Comparison of ENCODE assay signal across 8 cellular contexts in the genomic region with DNA sequence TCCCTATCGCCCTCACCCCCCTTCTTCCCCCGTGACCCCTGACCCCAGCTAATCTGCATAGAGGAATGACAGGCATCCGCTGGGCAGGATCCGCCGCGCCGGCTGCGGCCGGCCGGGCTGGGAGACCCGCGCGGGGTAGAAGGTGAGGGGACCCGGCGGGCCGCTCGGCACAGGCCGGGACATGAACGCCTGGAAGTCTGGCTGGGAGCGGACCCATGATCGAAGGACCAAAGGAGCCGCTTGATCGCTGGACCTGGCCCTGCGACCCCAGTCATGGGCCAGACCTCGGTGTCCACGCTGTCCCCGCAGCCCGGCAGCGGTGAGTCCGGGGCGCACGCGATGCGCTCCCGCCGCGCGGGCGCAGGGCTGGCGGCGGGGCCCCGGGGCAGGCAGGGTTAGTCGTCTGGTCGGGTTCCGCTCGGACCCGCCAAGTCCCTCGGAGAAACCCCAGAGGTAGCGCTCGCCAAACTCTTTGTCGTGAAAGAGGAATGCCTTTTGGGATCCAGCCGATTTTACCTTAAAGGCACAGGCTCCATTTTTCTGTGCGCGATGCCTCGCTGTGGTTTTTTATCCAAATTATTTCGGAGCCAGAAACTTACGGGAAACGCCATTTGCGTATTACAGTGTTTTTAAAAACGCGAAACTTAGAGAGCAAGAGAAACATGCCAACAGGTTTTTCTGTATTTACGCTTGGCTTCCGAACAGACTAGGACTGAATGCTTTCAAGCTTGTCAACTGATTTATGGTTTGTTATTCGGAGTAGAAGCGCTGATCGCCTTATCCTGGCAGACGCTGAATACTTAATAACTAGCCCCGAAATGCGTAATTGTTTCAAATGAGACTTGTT. TPM values are rescaled to one million over a fixed set of nuclear protein-coding genes. Genes with fewer than 3 reads are reported as not detected.
DNase-seq lines count a peak whose midpoint lies in the region; ATAC-seq, FAIRE-seq and TF ChIP-seq lines count a peak whose summit lies in the region.

Gene PHACTR2, plus strand, starts transcription at position 75 of the 847 bp plus-strand sequence. Its CDS starts 199 bp downstream, at position 274.

- peak; percentile 71 for ATAC-seq in stimulated activated memory B cell treated with anti-CD40 and anti-IgM and Interleukin-4, amounts not matched to agents 10 μg/mL and 1 μg/mL and 100 μg/mL, for 72 hours
- ATAC-seq in GM21619 (IDR thresholded peaks at IDR 0.05; ENCODE audit: unreplicated experiment) = no peak

- peaks cover 3% of the 10 kb centered on the region for H3K9me3 Mint-ChIP-seq in stimulated activated memory B cell treated with anti-CD40 and anti-IgM and Interleukin-4, amounts not matched to agents 10 μg/mL and 1 μg/mL and 100 μg/mL, for 72 hours

- DNase-seq in AG08395 (ENCODE audit: low spot score) (peak; percentile 71), H54 (ENCODE audit: insufficient read length, low spot score) (peak; percentile 25), PC-9 (peak; percentile 41 to 64), fibroblast of mammary gland (ENCODE audit: low read depth) (peak; percentile 81)
- DNase-seq in activated T-helper 9 cell treated with anti-CD3 and anti-CD28 coated beads, Interleukin-2, amount 50 U/mL, for 16 hours (ENCODE audit: low read depth) = peak; percentile 38

- intact Hi-C loops in PC-9 (cut with micrococcal nuclease; ENCODE audit: unreplicated experiment) = loop anchor here (5.0 to 10.0 kb wide), 4 partner anchors 334 to 1663 kb away; partner anchors contain the start of gene HIVEP2

- H3K4me1 Mint-ChIP-seq in stimulated activated memory B cell treated with anti-CD40 and anti-IgM and Interleukin-4, amounts not matched to agents 10 μg/mL and 1 μg/mL and 100 μg/mL, for 72 hours = peaks cover 8% of the 10 kb centered on the region

- peak within 1 kb of the TSS; percentile 85 for H2AFZ ChIP-seq in PC-9

- no peaks in the 10 kb centered on the region for H4K20me1 ChIP-seq in PC-9 (ENCODE audit: insufficient read depth)

- H3K27me3 Mint-ChIP-seq in stimulated activated memory B cell treated with anti-CD40 and anti-IgM and Interleukin-4, amounts not matched to agents 10 μg/mL and 1 μg/mL and 100 μg/mL, for 72 hours = no peaks in the 10 kb centered on the region

- BruUV-seq in PC-9 (replicated peaks; lab: Mats Ljungman, UMichigan) = TSS peak; percentile 56

- no peaks in the 10 kb centered on the region for H3K9me2 ChIP-seq in PC-9 (ENCODE audit: insufficient read depth)

- H3K9me3 ChIP-seq in PC-9 (ENCODE audit: insufficient read depth, low read depth) = peaks cover 10% of the 10 kb centered on the region; the same call in 1 of the 2 replicates
- peaks cover 5 to 8% of the 10 kb centered on the region in 2 donors for H3K9me3 ChIP-seq in muscle layer of duodenum (ENCODE audit: control insufficient read depth in 1 of 2, low read length in 2 of 2)

- H3K27ac ChIP-seq in PC-9 (peak within 1 kb of the TSS; percentile 92), muscle layer of duodenum (ENCODE audit: low read length) (peak within 1 kb of the TSS; percentile 97)

- TF ChIP-seq CTCF in PC-9 (conservative IDR thresholded peaks at IDR 0.05) (no peak), fibroblast of mammary gland (conservative IDR thresholded peaks at IDR 0.05; ENCODE audit: control insufficient read depth, insufficient read depth, low read depth, low read length) (no peak)

- POLR2A ChIA-PET in PC-9 (lab: Charles Lee; ENCODE audit: unreplicated experiment) = interaction anchor here (0.6 to 0.7 kb wide), 3 partner anchors 12 to 417 kb away, joined by 3 to 5 read pairs (median 4); partner anchors contain the start of gene SF3B5

- peak within 1 kb of the TSS; percentile 98 for H3K4me2 ChIP-seq in PC-9

- no peak within 1 kb of the TSS for H3K27ac Mint-ChIP-seq in stimulated activated memory B cell treated with anti-CD40 and anti-IgM and Interleukin-4, amounts not matched to agents 10 μg/mL and 1 μg/mL and 100 μg/mL, for 72 hours

- H3K27me3 ChIP-seq in PC-9 (ENCODE audit: insufficient read depth, low read depth) (no peaks in the 10 kb centered on the region), muscle layer of duodenum (ENCODE audit: low read depth, low read length) (no peaks in the 10 kb centered on the region)

- H3K79me2 ChIP-seq in PC-9 (ENCODE audit: low read depth) = peaks cover 62% of the 10 kb centered on the region

- peaks cover 13% of the 10 kb centered on the region for H3K36me3 Mint-ChIP-seq in stimulated activated memory B cell treated with anti-CD40 and anti-IgM and Interleukin-4, amounts not matched to agents 10 μg/mL and 1 μg/mL and 100 μg/mL, for 72 hours

- H3F3A ChIP-seq in PC-9 (ENCODE audit: insufficient read depth, low read depth) = peaks cover 37% of the 10 kb centered on the region

- H3K4me1 ChIP-seq in PC-9 (replicated peaks; ENCODE audit: insufficient read depth) = peaks cover 66% of the 10 kb centered on the region
- H3K4me1 ChIP-seq in muscle layer of duodenum (ENCODE audit: control insufficient read depth in 1 of 2, insufficient read depth in 2 of 2, low read length in 2 of 2) = peaks cover 11 to 14% of the 10 kb centered on the region in 2 donors

- TF ChIP-seq POLR2A in H54 (IDR thresholded peaks at IDR 0.05; ENCODE audit: low read depth, low read length) = peak; percentile 46; the same call in 1 of the 2 replicates

- no peak for FAIRE-seq in H54 (lab: Jason Lieb, UNC)

- H3K4me3 ChIP-seq in PC-9 = peak within 1 kb of the TSS; percentile 95
- H3K4me3 ChIP-seq in fibroblast of mammary gland (ENCODE audit: control insufficient read depth, low read depth, low read length) = peak within 1 kb of the TSS; percentile 71
- H3K4me3 ChIP-seq in muscle layer of duodenum (ENCODE audit: low read depth in 1 of 2, low read length in 2 of 2) = peak within 1 kb of the TSS; percentile 88 to 95

- peak within 1 kb of the TSS; percentile 72 for H3K4me3 Mint-ChIP-seq in stimulated activated memory B cell treated with anti-CD40 and anti-IgM and Interleukin-4, amounts not matched to agents 10 μg/mL and 1 μg/mL and 100 μg/mL, for 72 hours

- H3K36me3 ChIP-seq in PC-9 (ENCODE audit: low read depth) = no peaks in the 10 kb centered on the region
- H3K36me3 ChIP-seq in muscle layer of duodenum (ENCODE audit: control insufficient read depth in 1 of 2, insufficient read depth in 2 of 2, low read length in 2 of 2) = peaks cover 0 to 9% of the 10 kb centered on the region in 2 donors

- CTCF ChIA-PET in PC-9 (lab: Charles Lee) = no interaction called here

RNA-seq across cellular contexts. Expression of gene PHACTR2, which starts in this region (rescaled TPM):
- total RNA-seq in PC-9 (2021) = 32.8 and 39.8 TPM in 2 replicates

Comparison
In these comparisons a context has a peak if more than half of its experiments do, and no peak if none do; other contexts are left out.
1. DNase-seq: peak in every context shown above with its lines; median percentile 81 in fibroblast of mammary gland; 71 in AG08395; 52 in PC-9; 38 in activated T-helper 9 cell treated with anti-CD3 and anti-CD28 coated beads, Interleukin-2, amount 50 U/mL, for 16 hours; 25 in H54.